14 cellular contexts compared by ENCODE assay signal in genomic region chr5:136032564-136032963, GRCh38. TPM values are rescaled to one million over a fixed set of nuclear protein-coding genes. Genes with fewer than 3 reads are reported as not detected.
DNase-seq lines count a peak whose midpoint lies in the region; ATAC-seq and TF ChIP-seq lines count a peak whose summit lies in the region.
"Had no signal": no experiment of that assay in that cellular context is flagged by ENCODE, and none has a peak within 500 bp of the region (broad histone marks: within the 10 kb centered on the region; RNA-seq: fewer than 3 reads in every experiment).

No MANE protein-coding gene starts in this region.

- TF ChIP-seq CTCF in RWPE2 (IDR thresholded peaks at IDR 0.05; ENCODE audit: poor library complexity, severe bottlenecking) (no peak), thyroid gland (IDR thresholded peaks at IDR 0.05) (no peak)

- H3K9me3 Mint-ChIP-seq in stimulated activated memory B cell treated with anti-CD40 and anti-IgM and Interleukin-4, amounts not matched to agents 10 μg/mL and 1 μg/mL and 100 μg/mL, for 72 hours = no peaks in the 10 kb centered on the region
- H3K9me3 Mint-ChIP-seq: mesothelial cell of epicardium had no signal

- H3K27me3 Mint-ChIP-seq in stimulated activated memory B cell treated with anti-CD40 and anti-IgM and Interleukin-4, amounts not matched to agents 10 μg/mL and 1 μg/mL and 100 μg/mL, for 72 hours = peaks cover 25% of the 10 kb centered on the region

- peaks cover 78% of the 10 kb centered on the region for H3K4me1 ChIP-seq in RWPE2 (ENCODE audit: insufficient read depth, poor library complexity, severe bottlenecking)
- peaks cover 10 to 21% of the 10 kb centered on the region in 2 donors for H3K4me1 ChIP-seq in thyroid gland

- H3K4me1 Mint-ChIP-seq in stimulated activated memory B cell treated with anti-CD40 and anti-IgM and Interleukin-4, amounts not matched to agents 10 μg/mL and 1 μg/mL and 100 μg/mL, for 72 hours = peaks cover 45% of the 10 kb centered on the region

- ATAC-seq in RWPE2 (ENCODE audit: low read depth) (peak; percentile 72), HG03469 (IDR thresholded peaks at IDR 0.05; ENCODE audit: unreplicated experiment) (no peak)
- ATAC-seq in stimulated activated memory B cell treated with anti-CD40 and anti-IgM and Interleukin-4, amounts not matched to agents 10 μg/mL and 1 μg/mL and 100 μg/mL, for 72 hours = no peak

- H3K36me3 Mint-ChIP-seq in stimulated activated memory B cell treated with anti-CD40 and anti-IgM and Interleukin-4, amounts not matched to agents 10 μg/mL and 1 μg/mL and 100 μg/mL, for 72 hours = peaks cover 2% of the 10 kb centered on the region

- H3K27me3 ChIP-seq in RWPE2 (ENCODE audit: insufficient read depth, poor library complexity, severe bottlenecking) (no peaks in the 10 kb centered on the region), thyroid gland (no peaks in the 10 kb centered on the region)

- no peak for TF ChIP-seq POLR2A in thyroid gland (IDR thresholded peaks at IDR 0.05)

- H3K36me3 ChIP-seq in RWPE2 (ENCODE audit: low read depth) (peaks cover 72% of the 10 kb centered on the region), thyroid gland (no peaks in the 10 kb centered on the region)

- H3K4me3 ChIP-seq in RWPE2 (ENCODE audit: severe bottlenecking) (no peak overlapping the region), thyroid gland (replicated peaks in 1 of 3) (no peak overlapping the region)

- H3K9me3 ChIP-seq in RWPE2 (ENCODE audit: severe bottlenecking) (no peaks in the 10 kb centered on the region), thyroid gland (no peaks in the 10 kb centered on the region)

- peak; percentile 22 for DNase-seq in DMS53 (lab: John Stamatoyannopoulos, UW)
- DNase-seq in DMS53 treated with DMSO at 0.1 percent for 48 hours (lab: John Stamatoyannopoulos, UW; ENCODE audit: unreplicated experiment) = no peak
- DNase-seq in RWPE2 (ENCODE audit: low spot score) = peak; percentile 93
- DNase-seq in fibroblast of peridontal ligament (ENCODE audit: extremely low read depth) = peak; percentile 81
- no peak for DNase-seq in thyroid gland
- DNase-seq in NCI-H2227 (lab: John Stamatoyannopoulos, UW; ENCODE audit: unreplicated experiment) = no peak
- DNase-seq: activated CD4-positive, alpha-beta T cell treated with anti-CD3 and anti-CD28 coated beads, Interleukin-2, amount 50 U/mL, for 48 hours; activated naive CD4-positive, alpha-beta T cell treated with anti-CD3 and anti-CD28 coated beads, Interleukin-2, amount 50 U/mL, for 16 hours; DND-41; NCI-H1436 treated with DMSO at 0.1 percent for 48 hours had no signal

- 61 to 64% methylated on average over 2 of the region's 2 CpGs for WGBS in thyroid gland, 2 donors

- H3K27ac ChIP-seq in RWPE2 (ENCODE audit: poor library complexity, severe bottlenecking) = peak overlapping the region; percentile 95
- H3K27ac ChIP-seq in thyroid gland = no peak overlapping the region
- H3K27ac ChIP-seq: 22Rv1 had no signal

- intact Hi-C loops in thyroid gland (cut with DNase I) = no loop called here

- no peak overlapping the region for H3K4me3 Mint-ChIP-seq in stimulated activated memory B cell treated with anti-CD40 and anti-IgM and Interleukin-4, amounts not matched to agents 10 μg/mL and 1 μg/mL and 100 μg/mL, for 72 hours
- H3K4me3 Mint-ChIP-seq: mesothelial cell of epicardium had no signal

- H3K27ac Mint-ChIP-seq in stimulated activated memory B cell treated with anti-CD40 and anti-IgM and Interleukin-4, amounts not matched to agents 10 μg/mL and 1 μg/mL and 100 μg/mL, for 72 hours = peak overlapping the region; percentile 59
- H3K27ac Mint-ChIP-seq: mesothelial cell of epicardium had no signal

RNA-seq across cellular contexts. Expression of gene TGFBI, which starts 3.8 kb away (rescaled TPM):
- 10 to 100 TPM; 19.6 to 55.9 (median 38.5) TPM for total RNA-seq in thyroid gland

Comparison
In these comparisons a context has a peak if more than half of its experiments do, and no peak if none do; other contexts are left out.
1. DNase-seq: peak in DMS53 (single experiment), RWPE2 (single experiment) and fibroblast of peridontal ligament (single experiment); none in DMS53 treated with DMSO at 0.1 percent for 48 hours (single experiment), thyroid gland (0 of 2) and NCI-H2227 (single experiment).